Comparison of ENCODE assay signal across 32 cellular contexts in the genomic region with DNA sequence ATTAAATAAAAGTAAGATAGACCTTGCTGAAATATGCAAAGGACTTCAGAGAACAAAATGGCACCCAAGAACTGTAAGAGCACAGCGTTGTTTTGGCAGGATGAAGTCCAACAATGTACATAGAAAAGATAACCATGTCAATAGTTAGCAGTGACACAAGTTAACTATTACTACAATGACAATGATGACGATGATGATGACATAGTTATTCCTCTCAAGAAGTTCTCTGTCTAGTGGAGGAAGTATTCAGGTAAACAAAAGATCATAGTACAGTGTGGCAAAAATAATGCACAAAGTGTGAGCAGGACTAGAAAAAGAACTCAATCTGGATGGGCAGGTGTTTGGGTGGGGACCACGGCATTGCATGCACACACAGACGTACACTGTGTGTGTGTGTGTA.
"Had no signal": no experiment of that assay in that cellular context is flagged by ENCODE, and none has a peak within 500 bp of the region (broad histone marks: within the 10 kb centered on the region; RNA-seq: fewer than 3 reads in every experiment).

No MANE protein-coding gene starts in this region.

- H3K27ac ChIP-seq: cardiac muscle cell, WERI-Rb-1 had no signal

- H3K4me3 Mint-ChIP-seq: activated CD4-positive, alpha-beta memory T cell treated with anti-CD3 and anti-CD28 coated beads, Interleukin-2, amount 10 ng/mL, durations not matched to agents 7 days and 5 days; activated naive CD8-positive, alpha-beta T cell treated with anti-CD3 and anti-CD28 coated beads for 36 hours; activated T-cell treated with anti-CD3 and anti-CD28 coated beads, Interleukin-2, amount 50 U/mL, for 72 hours; activated T-helper 17 cell treated with anti-CD3 and anti-CD28 coated beads, Interleukin-2, amount 50 U/mL, for 72 hours had no signal

- H3K27me3 ChIP-seq: cardiac muscle cell had no signal

- H3K27me3 Mint-ChIP-seq: activated CD4-positive, alpha-beta memory T cell treated with anti-CD3 and anti-CD28 coated beads, Interleukin-2, amount 10 ng/mL, durations not matched to agents 7 days and 5 days; activated naive CD8-positive, alpha-beta T cell treated with anti-CD3 and anti-CD28 coated beads for 36 hours; activated T-helper 17 cell treated with anti-CD3 and anti-CD28 coated beads, Interleukin-2, amount 50 U/mL, for 72 hours had no signal

- H3K36me3 ChIP-seq: cardiac muscle cell, WERI-Rb-1 had no signal

- ATAC-seq: activated T-cell treated with anti-CD3 and anti-CD28 coated beads, Interleukin-2, amount 50 U/mL, for 72 hours; activated T-helper 17 cell treated with anti-CD3 and anti-CD28 coated beads, Interleukin-2, amount 50 U/mL, for 72 hours had no signal

- H3K9me3 Mint-ChIP-seq: activated CD4-positive, alpha-beta memory T cell treated with anti-CD3 and anti-CD28 coated beads, Interleukin-2, amount 10 ng/mL, durations not matched to agents 7 days and 5 days; activated naive CD8-positive, alpha-beta T cell treated with anti-CD3 and anti-CD28 coated beads for 36 hours; activated T-helper 17 cell treated with anti-CD3 and anti-CD28 coated beads, Interleukin-2, amount 50 U/mL, for 72 hours had no signal

- H3K27ac Mint-ChIP-seq: activated CD4-positive, alpha-beta memory T cell treated with anti-CD3 and anti-CD28 coated beads, Interleukin-2, amount 10 ng/mL, durations not matched to agents 7 days and 5 days; activated naive CD8-positive, alpha-beta T cell treated with anti-CD3 and anti-CD28 coated beads for 36 hours; activated T-cell treated with anti-CD3 and anti-CD28 coated beads, Interleukin-2, amount 50 U/mL, for 72 hours; activated T-helper 17 cell treated with anti-CD3 and anti-CD28 coated beads, Interleukin-2, amount 50 U/mL, for 72 hours had no signal

- H3K4me3 ChIP-seq: cardiac muscle cell had no signal

- DNase-seq: activated CD4-positive, alpha-beta memory T cell treated with anti-CD3 and anti-CD28 coated beads, Interleukin-2, amount 10 ng/mL, durations not matched to agents 7 days and 5 days; activated CD4-positive, alpha-beta T cell treated with anti-CD3 and anti-CD28 coated beads for 1 hour; activated CD4-positive, alpha-beta T cell treated with anti-CD3 and anti-CD28 coated beads for 48 hours; activated CD4-positive, CD25-positive, alpha-beta regulatory T cell; activated CD8-positive, alpha-beta memory T cell treated with anti-CD3 and anti-CD28 coated beads for 24 hours; activated effector memory CD4-positive, alpha-beta T cell treated with anti-CD3 and anti-CD28 coated beads, Interleukin-2, amount 50 U/mL, for 16 hours; activated naive CD4-positive, alpha-beta T cell; activated naive CD4-positive, alpha-beta T cell treated with anti-CD3 and anti-CD28 coated beads, Interleukin-2, amount 50 U/mL, for 16 hours; activated naive CD8-positive, alpha-beta T cell treated with anti-CD3 and anti-CD28 coated beads for 36 hours; activated T-cell treated with anti-CD3 and anti-CD28 coated beads, Interleukin-2, amount 50 U/mL, for 1 hour; activated T-cell treated with anti-CD3 and anti-CD28 coated beads, Interleukin-2, amount 50 U/mL, for 72 hours; amniotic stem cell; aorta; cerebellar nuclear complex; MM.1S; MV-4-11; NCI-H1092; NCI-H1436 treated with DMSO at 0.1 percent for 48 hours; NCI-H1694 treated with DMSO at 0.1 percent for 48 hours; NCI-H2029; NCI-H510A; NCI-H526; NCI-H748 treated with DMSO at 0.1 percent for 48 hours; NK-92 treated with Interleukin-12 subunit alpha and Interleukin-12 subunit beta, amount 100 ng/mL, for 24 hours; Right ventricle myocardium superior; SW 1271; T-helper 1 cell; T-helper 2 cell; T-helper 9 cell; WERI-Rb-1 had no signal
